ENCODE assay signal across 10 cellular contexts in genomic region chr1:67880056-67880601, GRCh38. TPM values are rescaled to one million over a fixed set of nuclear protein-coding genes. Genes with fewer than 3 reads are reported as not detected.
DNase-seq lines count a peak whose midpoint lies in the region; ATAC-seq and TF ChIP-seq lines count a peak whose summit lies in the region.
"Had no signal": no experiment of that assay in that cellular context is flagged by ENCODE, and none has a peak within 500 bp of the region (broad histone marks: within the 10 kb centered on the region; RNA-seq: fewer than 3 reads in every experiment).

No MANE protein-coding gene starts in this region.

- H3K27me3 ChIP-seq in tibial artery, result no peaks in the 10 kb centered on the region
- H3K27me3 ChIP-seq: gastrocnemius medialis had no signal

- TF ChIP-seq CTCF in tibial artery (IDR thresholded peaks at IDR 0.05), result no peak

- no peaks in the 10 kb centered on the region for H3K36me3 ChIP-seq in tibial artery

- H3K4me3 ChIP-seq in tibial artery, result no peak overlapping the region
- H3K4me3 ChIP-seq: gastrocnemius medialis had no signal

- H3K27ac ChIP-seq in tibial artery, result no peak overlapping the region
- H3K27ac ChIP-seq: gastrocnemius medialis had no signal

- no peaks in the 10 kb centered on the region for H3K9me3 ChIP-seq in tibial artery
- H3K9me3 ChIP-seq: gastrocnemius medialis had no signal

- no peak for ATAC-seq in GM19328 (IDR thresholded peaks at IDR 0.05; ENCODE audit: unreplicated experiment)
- ATAC-seq: gastrocnemius medialis had no signal

- intact Hi-C loops in tibial artery (cut with DNase I; ENCODE audit: low total_unique reads), result no loop called here

- H3K4me1 ChIP-seq in tibial artery, result no peaks in the 10 kb centered on the region
- H3K4me1 ChIP-seq: gastrocnemius medialis had no signal

- DNase-seq in GM04504 (ENCODE audit: low read depth) (peak; percentile 51), NCI-H2081 treated with DMSO at 0.1 percent for 48 hours (lab: John Stamatoyannopoulos, UW) (peak; percentile 90), amniotic epithelial cell (ENCODE audit: low read depth) (peak; percentile 95), mucosa of gallbladder (ENCODE audit: low spot score) (peak; percentile 13), tibial artery (no peak), nucleus accumbens (lab: John Stamatoyannopoulos, UW) (no peak)
- DNase-seq in stimulated activated CD4-positive, alpha-beta T cell treated with anti-CD3 and anti-CD28 coated beads, Interleukin-15, amount 100 ng/mL, for 24 hours, result no peak
- DNase-seq: activated naive CD4-positive, alpha-beta T cell treated with Interleukin-2 at 50 U/mL for 16 hours; gastrocnemius medialis had no signal

RNA-seq across cellular contexts. Expression of gene GNG12, which starts 46.9 kb away (rescaled TPM):
- 89.9 TPM for total RNA-seq in mucosa of gallbladder

Comparison
In these comparisons a context has a peak if more than half of its experiments do, and no peak if none do; other contexts are left out.
1. DNase-seq: peak in GM04504 (single experiment), NCI-H2081 treated with DMSO at 0.1 percent for 48 hours (single experiment), amniotic epithelial cell (single experiment) and mucosa of gallbladder (single experiment); none in stimulated activated CD4-positive, alpha-beta T cell treated with anti-CD3 and anti-CD28 coated beads, Interleukin-15, amount 100 ng/mL, for 24 hours (single experiment), tibial artery (0 of 2) and nucleus accumbens (0 of 56).